ENCODE assay signal across 1 cellular context in the genomic region with DNA sequence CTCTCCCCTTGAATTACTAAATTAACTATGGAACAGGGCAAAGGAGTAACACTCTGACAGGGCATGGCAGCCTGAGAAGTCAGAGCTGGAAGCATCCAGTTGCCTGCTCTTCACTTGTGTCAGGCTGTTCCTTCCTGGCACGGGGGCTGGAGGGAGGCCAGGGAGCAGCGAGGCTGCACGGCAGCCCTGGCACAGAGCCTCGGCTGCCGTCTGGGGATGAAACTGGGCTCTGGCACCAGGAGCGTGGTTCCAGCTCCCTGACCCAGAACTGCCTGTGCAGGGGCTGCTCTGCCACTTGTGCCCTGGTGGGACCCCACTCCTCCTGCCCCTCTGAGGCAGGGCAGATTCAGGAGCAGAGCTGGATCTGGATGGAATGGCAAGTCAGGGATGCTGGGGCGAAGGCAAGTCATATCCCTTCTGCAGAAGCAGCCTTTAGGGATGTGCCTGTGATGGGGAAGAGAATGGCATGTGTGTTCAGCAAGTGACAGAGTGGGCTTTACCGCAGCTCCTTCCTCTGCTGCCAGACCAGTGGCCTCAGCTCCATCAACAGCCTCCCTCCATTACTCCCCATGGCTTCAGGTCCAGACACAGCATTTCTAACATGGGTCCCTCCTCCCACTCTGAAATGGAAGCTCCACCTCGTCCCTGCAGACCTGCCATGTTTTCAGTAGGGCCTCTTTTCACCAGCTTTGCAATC.
TF ChIP-seq lines count a peak whose summit lies in the region.

No MANE protein-coding gene starts in this region.

TF ChIP-seq in GM23338, 12 proteins besides CTCF, POLR2A, EP300 and RAD21 (continued from another document):
- TF ChIP-seq, protein P1, sequence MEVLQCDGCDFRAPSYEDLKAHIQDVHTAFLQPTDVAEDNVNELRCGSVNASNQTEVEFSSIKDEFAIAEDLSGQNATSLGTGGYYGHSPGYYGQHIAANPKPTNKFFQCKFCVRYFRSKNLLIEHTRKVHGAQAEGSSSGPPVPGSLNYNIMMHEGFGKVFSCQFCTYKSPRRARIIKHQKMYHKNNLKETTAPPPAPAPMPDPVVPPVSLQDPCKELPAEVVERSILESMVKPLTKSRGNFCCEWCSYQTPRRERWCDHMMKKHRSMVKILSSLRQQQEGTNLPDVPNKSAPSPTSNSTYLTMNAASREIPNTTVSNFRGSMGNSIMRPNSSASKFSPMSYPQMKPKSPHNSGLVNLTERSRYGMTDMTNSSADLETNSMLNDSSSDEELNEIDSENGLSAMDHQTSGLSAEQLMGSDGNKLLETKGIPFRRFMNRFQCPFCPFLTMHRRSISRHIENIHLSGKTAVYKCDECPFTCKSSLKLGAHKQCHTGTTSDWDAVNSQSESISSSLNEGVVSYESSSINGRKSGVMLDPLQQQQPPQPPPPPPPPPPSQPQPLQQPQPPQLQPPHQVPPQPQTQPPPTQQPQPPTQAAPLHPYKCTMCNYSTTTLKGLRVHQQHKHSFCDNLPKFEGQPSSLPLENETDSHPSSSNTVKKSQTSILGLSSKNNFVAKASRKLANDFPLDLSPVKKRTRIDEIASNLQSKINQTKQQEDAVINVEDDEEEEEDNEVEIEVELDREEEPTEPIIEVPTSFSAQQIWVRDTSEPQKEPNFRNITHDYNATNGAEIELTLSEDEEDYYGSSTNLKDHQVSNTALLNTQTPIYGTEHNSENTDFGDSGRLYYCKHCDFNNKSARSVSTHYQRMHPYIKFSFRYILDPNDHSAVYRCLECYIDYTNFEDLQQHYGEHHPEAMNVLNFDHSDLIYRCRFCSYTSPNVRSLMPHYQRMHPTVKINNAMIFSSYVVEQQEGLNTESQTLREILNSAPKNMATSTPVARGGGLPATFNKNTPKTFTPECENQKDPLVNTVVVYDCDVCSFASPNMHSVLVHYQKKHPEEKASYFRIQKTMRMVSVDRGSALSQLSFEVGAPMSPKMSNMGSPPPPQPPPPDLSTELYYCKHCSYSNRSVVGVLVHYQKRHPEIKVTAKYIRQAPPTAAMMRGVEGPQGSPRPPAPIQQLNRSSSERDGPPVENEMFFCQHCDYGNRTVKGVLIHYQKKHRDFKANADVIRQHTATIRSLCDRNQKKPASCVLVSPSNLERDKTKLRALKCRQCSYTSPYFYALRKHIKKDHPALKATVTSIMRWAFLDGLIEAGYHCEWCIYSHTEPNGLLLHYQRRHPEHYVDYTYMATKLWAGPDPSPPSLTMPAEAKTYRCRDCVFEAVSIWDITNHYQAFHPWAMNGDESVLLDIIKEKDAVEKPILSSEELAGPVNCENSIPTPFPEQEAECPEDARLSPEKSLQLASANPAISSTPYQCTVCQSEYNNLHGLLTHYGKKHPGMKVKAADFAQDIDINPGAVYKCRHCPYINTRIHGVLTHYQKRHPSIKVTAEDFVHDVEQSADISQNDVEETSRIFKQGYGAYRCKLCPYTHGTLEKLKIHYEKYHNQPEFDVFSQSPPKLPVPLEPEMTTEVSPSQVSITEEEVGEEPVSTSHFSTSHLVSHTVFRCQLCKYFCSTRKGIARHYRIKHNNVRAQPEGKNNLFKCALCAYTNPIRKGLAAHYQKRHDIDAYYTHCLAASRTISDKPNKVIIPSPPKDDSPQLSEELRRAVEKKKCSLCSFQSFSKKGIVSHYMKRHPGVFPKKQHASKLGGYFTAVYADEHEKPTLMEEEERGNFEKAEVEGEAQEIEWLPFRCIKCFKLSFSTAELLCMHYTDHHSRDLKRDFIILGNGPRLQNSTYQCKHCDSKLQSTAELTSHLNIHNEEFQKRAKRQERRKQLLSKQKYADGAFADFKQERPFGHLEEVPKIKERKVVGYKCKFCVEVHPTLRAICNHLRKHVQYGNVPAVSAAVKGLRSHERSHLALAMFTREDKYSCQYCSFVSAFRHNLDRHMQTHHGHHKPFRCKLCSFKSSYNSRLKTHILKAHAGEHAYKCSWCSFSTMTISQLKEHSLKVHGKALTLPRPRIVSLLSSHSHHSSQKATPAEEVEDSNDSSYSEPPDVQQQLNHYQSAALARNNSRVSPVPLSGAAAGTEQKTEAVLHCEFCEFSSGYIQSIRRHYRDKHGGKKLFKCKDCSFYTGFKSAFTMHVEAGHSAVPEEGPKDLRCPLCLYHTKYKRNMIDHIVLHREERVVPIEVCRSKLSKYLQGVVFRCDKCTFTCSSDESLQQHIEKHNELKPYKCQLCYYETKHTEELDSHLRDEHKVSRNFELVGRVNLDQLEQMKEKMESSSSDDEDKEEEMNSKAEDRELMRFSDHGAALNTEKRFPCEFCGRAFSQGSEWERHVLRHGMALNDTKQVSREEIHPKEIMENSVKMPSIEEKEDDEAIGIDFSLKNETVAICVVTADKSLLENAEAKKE (CRISPR knock-in tag; IDR thresholded peaks at IDR 0.05) = no peak
- TF ChIP-seq NANOG (IDR thresholded peaks at IDR 0.05; ENCODE audit: borderline replicate concordance) = no peak
- TF ChIP-seq, protein P2, sequence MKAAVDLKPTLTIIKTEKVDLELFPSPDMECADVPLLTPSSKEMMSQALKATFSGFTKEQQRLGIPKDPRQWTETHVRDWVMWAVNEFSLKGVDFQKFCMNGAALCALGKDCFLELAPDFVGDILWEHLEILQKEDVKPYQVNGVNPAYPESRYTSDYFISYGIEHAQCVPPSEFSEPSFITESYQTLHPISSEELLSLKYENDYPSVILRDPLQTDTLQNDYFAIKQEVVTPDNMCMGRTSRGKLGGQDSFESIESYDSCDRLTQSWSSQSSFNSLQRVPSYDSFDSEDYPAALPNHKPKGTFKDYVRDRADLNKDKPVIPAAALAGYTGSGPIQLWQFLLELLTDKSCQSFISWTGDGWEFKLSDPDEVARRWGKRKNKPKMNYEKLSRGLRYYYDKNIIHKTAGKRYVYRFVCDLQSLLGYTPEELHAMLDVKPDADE (IDR thresholded peaks at IDR 0.05) = no peak
- TF ChIP-seq STAT1 (IDR thresholded peaks at IDR 0.05; ENCODE audit: unreplicated experiment) = no peak
- TF ChIP-seq, protein P3, sequence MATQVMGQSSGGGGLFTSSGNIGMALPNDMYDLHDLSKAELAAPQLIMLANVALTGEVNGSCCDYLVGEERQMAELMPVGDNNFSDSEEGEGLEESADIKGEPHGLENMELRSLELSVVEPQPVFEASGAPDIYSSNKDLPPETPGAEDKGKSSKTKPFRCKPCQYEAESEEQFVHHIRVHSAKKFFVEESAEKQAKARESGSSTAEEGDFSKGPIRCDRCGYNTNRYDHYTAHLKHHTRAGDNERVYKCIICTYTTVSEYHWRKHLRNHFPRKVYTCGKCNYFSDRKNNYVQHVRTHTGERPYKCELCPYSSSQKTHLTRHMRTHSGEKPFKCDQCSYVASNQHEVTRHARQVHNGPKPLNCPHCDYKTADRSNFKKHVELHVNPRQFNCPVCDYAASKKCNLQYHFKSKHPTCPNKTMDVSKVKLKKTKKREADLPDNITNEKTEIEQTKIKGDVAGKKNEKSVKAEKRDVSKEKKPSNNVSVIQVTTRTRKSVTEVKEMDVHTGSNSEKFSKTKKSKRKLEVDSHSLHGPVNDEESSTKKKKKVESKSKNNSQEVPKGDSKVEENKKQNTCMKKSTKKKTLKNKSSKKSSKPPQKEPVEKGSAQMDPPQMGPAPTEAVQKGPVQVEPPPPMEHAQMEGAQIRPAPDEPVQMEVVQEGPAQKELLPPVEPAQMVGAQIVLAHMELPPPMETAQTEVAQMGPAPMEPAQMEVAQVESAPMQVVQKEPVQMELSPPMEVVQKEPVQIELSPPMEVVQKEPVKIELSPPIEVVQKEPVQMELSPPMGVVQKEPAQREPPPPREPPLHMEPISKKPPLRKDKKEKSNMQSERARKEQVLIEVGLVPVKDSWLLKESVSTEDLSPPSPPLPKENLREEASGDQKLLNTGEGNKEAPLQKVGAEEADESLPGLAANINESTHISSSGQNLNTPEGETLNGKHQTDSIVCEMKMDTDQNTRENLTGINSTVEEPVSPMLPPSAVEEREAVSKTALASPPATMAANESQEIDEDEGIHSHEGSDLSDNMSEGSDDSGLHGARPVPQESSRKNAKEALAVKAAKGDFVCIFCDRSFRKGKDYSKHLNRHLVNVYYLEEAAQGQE (IDR thresholded peaks at IDR 0.05; ENCODE audit: unreplicated experiment) = no peak
- no peak for TF ChIP-seq ZNF331 (CRISPR knock-in tag; IDR thresholded peaks at IDR 0.05; ENCODE audit: low read depth)
- no peak for TF ChIP-seq EZH2 (IDR thresholded peaks at IDR 0.05; ENCODE audit: low read depth, unreplicated experiment)
- TF ChIP-seq CREB1 (CRISPR knock-in tag; IDR thresholded peaks at IDR 0.05; ENCODE audit: low read depth) = no peak
- TF ChIP-seq ZNF114 (CRISPR knock-in tag; IDR thresholded peaks at IDR 0.05) = no peak
